ENCODE assay signal across 14 cellular contexts in genomic region chr3:134971359-134971758, GRCh38.
DNase-seq lines count a peak whose midpoint lies in the region; ATAC-seq and TF ChIP-seq lines count a peak whose summit lies in the region.
"Had no signal": no experiment of that assay in that cellular context is flagged by ENCODE, and none has a peak within 500 bp of the region (broad histone marks: within the 10 kb centered on the region; RNA-seq: fewer than 3 reads in every experiment).

No MANE protein-coding gene starts in this region.

- H3K27ac Mint-ChIP-seq in neural crest cell (ENCODE audit: unreplicated experiment), result peak overlapping the region; percentile 52

- no peak for TF ChIP-seq POLR2A in gastrocnemius medialis (IDR thresholded peaks at IDR 0.05)

- no peaks in the 10 kb centered on the region for H3K4me1 ChIP-seq in upper lobe of right lung
- no peaks in the 10 kb centered on the region for H3K4me1 ChIP-seq in gastrocnemius medialis
- H3K4me1 ChIP-seq: BLaER1, Caco-2 had no signal

- no peak overlapping the region for H3K4me3 ChIP-seq in upper lobe of right lung
- H3K4me3 ChIP-seq in gastrocnemius medialis, result no peak overlapping the region
- H3K4me3 ChIP-seq: BLaER1 had no signal

- H3K27ac ChIP-seq in caudate nucleus (ENCODE audit: low read depth, low read length) (peak overlapping the region; percentile 36), upper lobe of right lung (no peak overlapping the region), gastrocnemius medialis (no peak overlapping the region)
- H3K27ac ChIP-seq: 22Rv1, BLaER1 had no signal

- peak; percentile 24 for DNase-seq in NCI-H146 (lab: John Stamatoyannopoulos, UW)
- no peak for DNase-seq in NCI-H146 treated with DMSO at 0.1 percent for 48 hours (lab: John Stamatoyannopoulos, UW; ENCODE audit: unreplicated experiment)
- DNase-seq in caudate nucleus (lab: John Stamatoyannopoulos, UW), result no peak
- no peak for DNase-seq in neural crest cell (ENCODE audit: low read depth, low spot score)
- DNase-seq in upper lobe of right lung, result no peak
- DNase-seq in gastrocnemius medialis, result no peak
- no peak for DNase-seq in Ammon's horn (ENCODE audit: low spot score)
- no peak for DNase-seq in middle frontal gyrus (ENCODE audit: extremely low spot score, low spot score)
- DNase-seq: Caco-2; CD8-positive, alpha-beta memory T cell; GF-D8 had no signal

- in situ Hi-C loops in gastrocnemius medialis (cut with MboI; ENCODE audit: low sequenced_read_pairs in 4 of 4), result no loop called here

- intact Hi-C loops in upper lobe of right lung (cut with DNase I) (no loop called here), gastrocnemius medialis (cut with DNase I; ENCODE audit: low total_unique reads) (no loop called here)

- peaks cover 5% of the 10 kb centered on the region for H3K9me3 Mint-ChIP-seq in neural crest cell
- H3K9me3 Mint-ChIP-seq: CD8-positive, alpha-beta memory T cell had no signal

- TF ChIP-seq CTCF in neural crest cell (conservative IDR thresholded peaks at IDR 0.05) (no peak), upper lobe of right lung (IDR thresholded peaks at IDR 0.05) (no peak), gastrocnemius medialis (IDR thresholded peaks at IDR 0.05 in 4 of 5, conservative IDR thresholded peaks at IDR 0.05 in 1 of 5) (no peak)

- no peaks in the 10 kb centered on the region for H3K27me3 ChIP-seq in upper lobe of right lung
- no peaks in the 10 kb centered on the region for H3K27me3 ChIP-seq in gastrocnemius medialis
- H3K27me3 ChIP-seq: BLaER1 had no signal

- H3K36me3 ChIP-seq in upper lobe of right lung (no peaks in the 10 kb centered on the region), gastrocnemius medialis (no peaks in the 10 kb centered on the region)
- H3K36me3 ChIP-seq: BLaER1 had no signal

- H3K9me3 ChIP-seq in upper lobe of right lung, result no peaks in the 10 kb centered on the region
- no peaks in the 10 kb centered on the region for H3K9me3 ChIP-seq in gastrocnemius medialis
- H3K9me3 ChIP-seq: BLaER1, Caco-2 had no signal

- H3K4me1 Mint-ChIP-seq in neural crest cell, result peaks cover 36% of the 10 kb centered on the region
- H3K4me1 Mint-ChIP-seq: CD8-positive, alpha-beta memory T cell had no signal

- H3K4me3 Mint-ChIP-seq in neural crest cell, result no peak overlapping the region
- H3K4me3 Mint-ChIP-seq: CD8-positive, alpha-beta memory T cell had no signal

- no peaks in the 10 kb centered on the region for H3K27me3 Mint-ChIP-seq in neural crest cell (ENCODE audit: low read depth)

- ATAC-seq in upper lobe of right lung (peak; percentile 21), gastrocnemius medialis (no peak)
- ATAC-seq: HCT116 had no signal

- peaks cover 14% of the 10 kb centered on the region for H3K36me3 Mint-ChIP-seq in neural crest cell (ENCODE audit: low read depth)
- H3K36me3 Mint-ChIP-seq: CD8-positive, alpha-beta memory T cell had no signal
